ENCODE assay signal across 18 cellular contexts in the genomic region with DNA sequence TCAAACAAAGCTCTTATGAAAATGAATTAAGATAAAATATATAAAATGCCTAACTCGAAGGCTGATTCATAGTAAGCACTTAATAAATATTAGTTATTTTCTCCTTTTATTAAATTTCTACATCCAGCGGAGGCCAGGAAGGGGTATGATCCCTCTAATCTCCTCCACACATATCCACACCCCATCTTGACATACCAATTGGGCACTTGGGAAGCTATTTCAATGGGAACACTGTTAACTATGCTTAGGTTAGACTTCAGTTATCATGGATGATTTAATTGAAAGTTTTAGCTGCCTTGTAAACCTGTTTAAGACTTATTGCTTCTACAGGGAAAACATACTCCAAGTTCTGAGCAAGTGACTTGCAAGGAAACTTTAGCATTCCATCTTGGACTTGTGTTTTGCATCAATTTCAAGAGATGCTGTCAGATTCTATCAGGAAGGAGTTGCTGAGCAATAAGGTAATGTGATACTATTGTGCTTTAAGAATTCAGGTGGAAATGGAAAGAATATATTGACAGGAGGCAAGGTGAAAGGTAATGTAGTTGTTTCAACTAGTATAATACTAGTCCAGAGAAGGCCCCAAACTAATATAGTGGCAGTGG.
DNase-seq lines count a peak whose midpoint lies in the region; ATAC-seq, FAIRE-seq and TF ChIP-seq lines count a peak whose summit lies in the region.
"Had no signal": no experiment of that assay in that cellular context is flagged by ENCODE, and none has a peak within 500 bp of the region (broad histone marks: within the 10 kb centered on the region; RNA-seq: fewer than 3 reads in every experiment).

No MANE protein-coding gene starts in this region.

- no peak overlapping the region for H3K23ac ChIP-seq in mesendoderm (ENCODE audit: low read length)

- no peak for TF ChIP-seq RAD21 in A549 (conservative IDR thresholded peaks at IDR 0.05 in 1 of 2, IDR thresholded peaks at IDR 0.05 in 1 of 2)

- ATAC-seq in A549 (no peak), lower lobe of right lung (peak; percentile 70 to 81), GM19035 (IDR thresholded peaks at IDR 0.05; ENCODE audit: unreplicated experiment) (no peak), GM23338 (no peak)
- ATAC-seq: CD8-positive, alpha-beta T cell; HCT116 had no signal

- H3K79me2 ChIP-seq in mesendoderm (ENCODE audit: control insufficient read depth, insufficient read depth, low read length) (no peaks in the 10 kb centered on the region), GM23338 (replicated peaks; ENCODE audit: insufficient read depth) (no peaks in the 10 kb centered on the region)

- FAIRE-seq in A549 (lab: Jason Lieb, UNC) (peak; percentile 54), GM12891 (lab: Jason Lieb, UNC) (peak; percentile 47)
- FAIRE-seq: D721Med, GM12892 had no signal

- no peak overlapping the region for H2BK5ac ChIP-seq in mesendoderm (ENCODE audit: low read length)

- no peak overlapping the region for H2AK5ac ChIP-seq in mesendoderm (ENCODE audit: low read length)

- no peak overlapping the region for H3K4ac ChIP-seq in mesendoderm (ENCODE audit: low read depth, low read length)

- intact Hi-C loops in activated T-helper 1 cell treated with anti-CD3 and anti-CD28 coated beads, Interleukin-12 subunit alpha, Interleukin-12 subunit beta, Interleukin-2, Interleukin-4 antibody, amounts not matched to agents 30 ng/mL and 10 ng/mL and 1 ng/mL, durations not matched to agents 14 hours and 24 hours and 36 hours (cut with micrococcal nuclease): no loop called here
- intact Hi-C loops in lower lobe of right lung (cut with DNase I): no loop called here

- no peak overlapping the region for H3K18ac ChIP-seq in mesendoderm (ENCODE audit: low read length)

- H3K27me3 Mint-ChIP-seq in activated T-helper 1 cell treated with anti-CD3 and anti-CD28 coated beads, Interleukin-12 subunit alpha, Interleukin-12 subunit beta, Interleukin-2, Interleukin-4 antibody, amounts not matched to agents 30 ng/mL and 10 ng/mL and 1 ng/mL, durations not matched to agents 14 hours and 24 hours and 36 hours (ENCODE audit: insufficient read depth): no peaks in the 10 kb centered on the region
- H3K27me3 Mint-ChIP-seq in GM23338 (ENCODE audit: insufficient read depth, low read depth, poor library complexity): peaks cover 2% of the 10 kb centered on the region

- H3K9me3 ChIP-seq in A549 (no peaks in the 10 kb centered on the region), lower lobe of right lung (no peaks in the 10 kb centered on the region)

- DNase-seq in A549 (ENCODE audit: low read depth in 1 of 2, low spot score in 1 of 2): no peak
- DNase-seq in GM12891 (ENCODE audit: insufficient read length, low spot score): no peak
- DNase-seq in activated T-helper 1 cell treated with anti-CD3 and anti-CD28 coated beads, Interleukin-12 subunit alpha, Interleukin-12 subunit beta, Interleukin-2, Interleukin-4 antibody, amounts not matched to agents 30 ng/mL and 10 ng/mL and 1 ng/mL, durations not matched to agents 14 hours and 24 hours and 36 hours (ENCODE audit: low spot score): no peak
- no peak for DNase-seq in lower lobe of right lung
- DNase-seq in mesendoderm: no peak
- no peak for DNase-seq in GM23338 (ENCODE audit: low spot score)
- DNase-seq in ecto neural progenitor cell (ENCODE audit: low spot score): no peak
- DNase-seq: CD8-positive, alpha-beta T cell; COR-L47; DMS153; DMS79 treated with DMSO at 0.1 percent for 48 hours; EL; IMR-90 had no signal

- no peaks in the 10 kb centered on the region for H3K27me3 ChIP-seq in lower lobe of right lung (ENCODE audit: low read depth)
- H3K27me3 ChIP-seq in mesendoderm (ENCODE audit: insufficient read depth, low read length, poor library complexity): no peaks in the 10 kb centered on the region
- no peaks in the 10 kb centered on the region for H3K27me3 ChIP-seq in GM23338 (ENCODE audit: insufficient read depth)

- TF ChIP-seq CTCF in A549 (IDR thresholded peaks at IDR 0.05) (no peak), lower lobe of right lung (IDR thresholded peaks at IDR 0.05) (no peak), GM23338 (conservative IDR thresholded peaks at IDR 0.05; ENCODE audit: low read depth in 2 of 2) (no peak)

- no peak for TF ChIP-seq POLR2A in A549 (IDR thresholded peaks at IDR 0.05; ENCODE audit: low read length)
- no peak for TF ChIP-seq POLR2A in GM12891 (IDR thresholded peaks at IDR 0.05; ENCODE audit: low read depth, low read length)

- H3K27ac Mint-ChIP-seq in activated T-helper 1 cell treated with anti-CD3 and anti-CD28 coated beads, Interleukin-12 subunit alpha, Interleukin-12 subunit beta, Interleukin-2, Interleukin-4 antibody, amounts not matched to agents 30 ng/mL and 10 ng/mL and 1 ng/mL, durations not matched to agents 14 hours and 24 hours and 36 hours: peak overlapping the region; percentile 14
- H3K27ac Mint-ChIP-seq in GM23338: no peak overlapping the region
- H3K27ac Mint-ChIP-seq: CD14-positive monocyte; CD8-positive, alpha-beta T cell had no signal

- H3K36me3 ChIP-seq in lower lobe of right lung (no peaks in the 10 kb centered on the region), mesendoderm (ENCODE audit: control insufficient read depth, insufficient read depth, low read length) (no peaks in the 10 kb centered on the region), GM23338 (ENCODE audit: insufficient read depth) (no peaks in the 10 kb centered on the region)

- CTCF ChIA-PET in A549 (lab: Yijun Ruan, JAX): interaction anchor here (1.2 to 5.4 kb wide), 2 partner anchors 10 to 306 kb away, joined by 4 to 41 read pairs; no protein-coding TSS in a partner anchor

- H2AFZ ChIP-seq in GM23338: no peak overlapping the region

- H3K56ac ChIP-seq in mesendoderm (ENCODE audit: low read length): no peak overlapping the region

- H3K4me1 Mint-ChIP-seq in activated T-helper 1 cell treated with anti-CD3 and anti-CD28 coated beads, Interleukin-12 subunit alpha, Interleukin-12 subunit beta, Interleukin-2, Interleukin-4 antibody, amounts not matched to agents 30 ng/mL and 10 ng/mL and 1 ng/mL, durations not matched to agents 14 hours and 24 hours and 36 hours (ENCODE audit: low read depth): peaks cover 41% of the 10 kb centered on the region
- H3K4me1 Mint-ChIP-seq in GM23338: peaks cover 3% of the 10 kb centered on the region; the same call in 1 of the 3 replicates

- H3F3A ChIP-seq in GM23338 (replicated peaks; ENCODE audit: low read depth): no peaks in the 10 kb centered on the region

- no peak for TF ChIP-seq EP300 in A549 (IDR thresholded peaks at IDR 0.05)

- peaks cover 4% of the 10 kb centered on the region for H3K36me3 Mint-ChIP-seq in activated T-helper 1 cell treated with anti-CD3 and anti-CD28 coated beads, Interleukin-12 subunit alpha, Interleukin-12 subunit beta, Interleukin-2, Interleukin-4 antibody, amounts not matched to agents 30 ng/mL and 10 ng/mL and 1 ng/mL, durations not matched to agents 14 hours and 24 hours and 36 hours (ENCODE audit: low read depth)
- H3K36me3 Mint-ChIP-seq in GM23338 (ENCODE audit: low read depth): no peaks in the 10 kb centered on the region
- H3K36me3 Mint-ChIP-seq: CD8-positive, alpha-beta T cell had no signal

- POLR2A ChIA-PET in A549 (lab: Yijun Ruan, JAX): no interaction called here

- H3K27ac ChIP-seq in A549: no peak overlapping the region
- H3K27ac ChIP-seq in lower lobe of right lung: no peak overlapping the region
- H3K27ac ChIP-seq in mesendoderm (ENCODE audit: low read depth, low read length): no peak overlapping the region
- no peak overlapping the region for H3K27ac ChIP-seq in GM23338 (ENCODE audit: low read depth)

- no peaks in the 10 kb centered on the region for H3K4me1 ChIP-seq in A549
- peaks cover 53% of the 10 kb centered on the region for H3K4me1 ChIP-seq in lower lobe of right lung
- H3K4me1 ChIP-seq in mesendoderm (ENCODE audit: control insufficient read depth, low read depth, low read length): no peaks in the 10 kb centered on the region
- H3K4me1 ChIP-seq in GM23338 (ENCODE audit: insufficient read depth): no peaks in the 10 kb centered on the region

- H3K4me2 ChIP-seq in A549 (no peak overlapping the region), mesendoderm (ENCODE audit: low read length) (no peak overlapping the region), GM23338 (no peak overlapping the region)

- no peaks in the 10 kb centered on the region for H4K20me1 ChIP-seq in GM23338 (replicated peaks; ENCODE audit: insufficient read depth)

- no peaks in the 10 kb centered on the region for H3K9me3 Mint-ChIP-seq in activated T-helper 1 cell treated with anti-CD3 and anti-CD28 coated beads, Interleukin-12 subunit alpha, Interleukin-12 subunit beta, Interleukin-2, Interleukin-4 antibody, amounts not matched to agents 30 ng/mL and 10 ng/mL and 1 ng/mL, durations not matched to agents 14 hours and 24 hours and 36 hours
- no peaks in the 10 kb centered on the region for H3K9me3 Mint-ChIP-seq in GM23338
- H3K9me3 Mint-ChIP-seq: CD14-positive monocyte; CD8-positive, alpha-beta T cell had no signal

- no peak overlapping the region for H2BK120ac ChIP-seq in mesendoderm (ENCODE audit: low read depth, low read length)

- no peak overlapping the region for H3K9ac ChIP-seq in mesendoderm (ENCODE audit: low read length)

- no peak overlapping the region for H3K4me3 Mint-ChIP-seq in activated T-helper 1 cell treated with anti-CD3 and anti-CD28 coated beads, Interleukin-12 subunit alpha, Interleukin-12 subunit beta, Interleukin-2, Interleukin-4 antibody, amounts not matched to agents 30 ng/mL and 10 ng/mL and 1 ng/mL, durations not matched to agents 14 hours and 24 hours and 36 hours
- no peak overlapping the region for H3K4me3 Mint-ChIP-seq in GM23338
- H3K4me3 Mint-ChIP-seq: CD14-positive monocyte; CD8-positive, alpha-beta T cell had no signal

- H4K5ac ChIP-seq in mesendoderm (ENCODE audit: low read length): no peak overlapping the region

- no peaks in the 10 kb centered on the region for H3K79me1 ChIP-seq in mesendoderm (ENCODE audit: low read length)

- H2BK15ac ChIP-seq in mesendoderm (replicated peaks; ENCODE audit: low read depth): no peak overlapping the region

- 55% methylated on average over 2 of the region's 2 CpGs for WGBS in A549 (ENCODE audit: missing lambda C conversion rate)
- WGBS in mesendoderm (ENCODE audit: extremely low coverage, insufficient coverage, low lambda C conversion rate): no CpG with 5 or more reads among the region's 2 CpGs

- no peak overlapping the region for H3K4me3 ChIP-seq in A549
- no peak overlapping the region for H3K4me3 ChIP-seq in lower lobe of right lung
- no peak overlapping the region for H3K4me3 ChIP-seq in mesendoderm (ENCODE audit: low read length)
- no peak overlapping the region for H3K4me3 ChIP-seq in GM23338

- no peak overlapping the region for H4K8ac ChIP-seq in mesendoderm (ENCODE audit: low read depth, low read length)

- H3K9me2 ChIP-seq in GM23338 (ENCODE audit: insufficient read depth): no peaks in the 10 kb centered on the region

TF ChIP-seq in A549, 52 proteins besides CTCF, POLR2A, EP300 and RAD21 (continues in another document):
- no peak for TF ChIP-seq FOSB (CRISPR knock-in tag; IDR thresholded peaks at IDR 0.05)

TF ChIP-seq in GM12891, 5 proteins besides CTCF, POLR2A, EP300 and RAD21 (continues in another document):
- TF ChIP-seq POU2F2 (IDR thresholded peaks at IDR 0.05; ENCODE audit: low read depth, low read length) (no peak), TAF1 (IDR thresholded peaks at IDR 0.05; ENCODE audit: low read depth, low read length) (no peak)

TF ChIP-seq in GM23338, 12 proteins besides CTCF, POLR2A, EP300 and RAD21 (continues in another document):
- no peak for TF ChIP-seq ZNF331 (CRISPR knock-in tag; IDR thresholded peaks at IDR 0.05; ENCODE audit: low read depth)

Comparison
In these comparisons a context has a peak if more than half of its experiments do, and no peak if none do; other contexts are left out.
1. ATAC-seq: peak in lower lobe of right lung (2 of 2); none in A549 (0 of 2), GM19035 (single experiment) and GM23338 (single experiment).